Comparison of ENCODE assay signal across 9 cellular contexts in genomic region chr10:110502851-110503301, GRCh38. TPM values are rescaled to one million over a fixed set of nuclear protein-coding genes. Genes with fewer than 3 reads are reported as not detected.
DNase-seq lines count a peak whose midpoint lies in the region; ATAC-seq and TF ChIP-seq lines count a peak whose summit lies in the region.
"Had no signal": no experiment of that assay in that cellular context is flagged by ENCODE, and none has a peak within 500 bp of the region (broad histone marks: within the 10 kb centered on the region; RNA-seq: fewer than 3 reads in every experiment).

No MANE protein-coding gene starts in this region.

- DNase-seq in AG04450 (ENCODE audit: low read depth, low spot score) (no peak), NOMO-1 treated with dmso at 0.1 percent for 144 hours (lab: John Stamatoyannopoulos, UW; ENCODE audit: unreplicated experiment) (peak; percentile 82), breast epithelium (ENCODE audit: low spot score in 2 of 2) (peak in 1 of 2 donors; percentile 89), medulla oblongata (ENCODE audit: extremely low spot score) (peak; percentile 96), D341Med (ENCODE audit: low spot score) (no peak), NCI-H128 (lab: John Stamatoyannopoulos, UW; ENCODE audit: unreplicated experiment) (no peak)

- H3K36me3 ChIP-seq in breast epithelium = no peaks in the 10 kb centered on the region

- peaks cover 4% of the 10 kb centered on the region; the same call in 1 of the 2 replicates for H3K9me3 ChIP-seq in AG04450 (ENCODE audit: control insufficient read depth, insufficient read depth, low read length)
- no peaks in the 10 kb centered on the region for H3K9me3 ChIP-seq in breast epithelium

- ATAC-seq in GM18519 (IDR thresholded peaks at IDR 0.05; ENCODE audit: low FRiP score, unreplicated experiment) (peak; percentile 52), HG02973 (IDR thresholded peaks at IDR 0.05; ENCODE audit: unreplicated experiment) (peak; percentile 41)
- ATAC-seq: foreskin keratinocyte had no signal

- POLR2A ChIA-PET in AG04450 (lab: Yijun Ruan, JAX) = interaction anchor here (1.3 to 2.6 kb wide), 3 partner anchors 10 to 150 kb away, joined by 4 to 19 read pairs (median 4); no protein-coding TSS in a partner anchor

- CTCF ChIA-PET in AG04450 (lab: Charles Lee) = interaction anchor here (0.8 to 5.3 kb wide), 6 partner anchors 42 to 192 kb away, joined by 3 to 24 read pairs (median 4); no protein-coding TSS in a partner anchor

- H3K27me3 ChIP-seq in AG04450 (ENCODE audit: control insufficient read depth, insufficient read depth, low read length) (no peaks in the 10 kb centered on the region), breast epithelium (no peaks in the 10 kb centered on the region)
- H3K27me3 ChIP-seq: foreskin keratinocyte had no signal

- TF ChIP-seq CTCF in AG04450 (IDR thresholded peaks at IDR 0.05; ENCODE audit: low read depth, low read length) (no peak), breast epithelium (IDR thresholded peaks at IDR 0.05) (no peak)

- H3K4me1 ChIP-seq in breast epithelium = peaks cover 4 to 23% of the 10 kb centered on the region in 2 donors

- H3K4me3 ChIP-seq in AG04450 (ENCODE audit: low read depth, low read length) = peak overlapping the region; percentile 17
- H3K4me3 ChIP-seq in breast epithelium = no peak overlapping the region

- H3K27ac ChIP-seq in AG04450 (ENCODE audit: low read depth, low read length) (peak overlapping the region; percentile 81), breast epithelium (peak overlapping the region; percentile 71 to 79)

- TF ChIP-seq POLR2A in breast epithelium (IDR thresholded peaks at IDR 0.05) = no peak

- intact Hi-C loops in breast epithelium (cut with DNase I; ENCODE audit: low total_unique reads) = no loop called here

RNA-seq across cellular contexts. Expression of gene DUSP5, which starts 5.2 kb away (rescaled TPM):
- polyA plus RNA-seq in AG04450 (2011; rRNA removed) = 35.7 and 39.6 TPM in 2 replicates
- 93.1 and 158 TPM in 2 replicates for polyA minus RNA-seq in AG04450 (2011; rRNA and poly(A)+ RNA removed)
- total RNA-seq in breast epithelium = 10 to 100 TPM in 2 of 3 donors, 1 to 10 TPM in 1; 3.8 to 35.4 (median 26.9) TPM

Comparison
In these comparisons a context has a peak if more than half of its experiments do, and no peak if none do; other contexts are left out.
1. DNase-seq: peak in NOMO-1 treated with dmso at 0.1 percent for 144 hours (single experiment) and medulla oblongata (single experiment); none in AG04450 (single experiment), D341Med (single experiment) and NCI-H128 (single experiment).